8 cellular contexts compared by ENCODE assay signal in the genomic region with DNA sequence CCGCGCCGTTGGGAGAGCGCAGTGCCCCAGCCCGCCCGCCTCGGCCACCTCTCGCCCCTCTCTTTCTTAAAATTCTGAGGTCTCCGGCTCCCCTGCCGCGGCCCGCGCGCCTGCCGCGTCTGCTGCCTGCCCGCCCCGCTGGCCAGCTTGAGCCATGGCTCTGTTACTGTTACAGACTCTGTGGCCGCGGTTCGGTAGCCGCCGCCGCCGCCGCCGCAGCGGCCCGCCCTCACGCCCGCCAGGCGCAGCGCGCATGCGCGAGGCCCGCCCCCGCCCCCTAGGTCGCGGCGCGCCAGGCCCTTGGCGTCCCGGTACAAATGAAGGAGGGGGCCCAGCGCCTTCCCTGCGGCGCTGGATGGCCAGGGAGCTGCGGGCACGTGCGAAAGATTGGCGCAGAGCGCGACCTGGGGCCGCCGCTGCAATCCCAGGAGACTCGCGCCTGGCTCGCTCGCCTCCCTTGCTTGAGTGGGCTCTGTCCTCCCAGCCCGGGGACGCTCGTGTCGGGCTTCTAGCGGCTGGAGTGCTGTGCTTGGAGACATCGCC. TPM values are rescaled to one million over a fixed set of nuclear protein-coding genes. Genes with fewer than 3 reads are reported as not detected.
DNase-seq lines count a peak whose midpoint lies in the region; ATAC-seq, FAIRE-seq and TF ChIP-seq lines count a peak whose summit lies in the region.

ONECUT1 (minus strand) TSS at position 171 of the 543 bp plus-strand sequence. CDS start 452 bp downstream, outside the sequence.

- H3K27ac Mint-ChIP-seq in CD14-positive monocyte = no peak within 1 kb of the TSS
- no peak within 1 kb of the TSS for H3K27ac Mint-ChIP-seq in activated T-cell treated with anti-CD3 and anti-CD28 coated beads, Interleukin-2, amount 50 U/mL, for 72 hours

- H3K9me3 ChIP-seq in pancreas = no peaks in the 10 kb centered on the region

- no peak for FAIRE-seq in pancreas (lab: Jason Lieb, UNC)

- peaks cover 40% of the 10 kb centered on the region for H3K4me1 Mint-ChIP-seq in CD14-positive monocyte
- peaks cover 26% of the 10 kb centered on the region for H3K4me1 Mint-ChIP-seq in activated T-cell treated with anti-CD3 and anti-CD28 coated beads, Interleukin-2, amount 50 U/mL, for 72 hours (ENCODE audit: low read depth)

- H3K9me3 Mint-ChIP-seq in CD14-positive monocyte = peaks cover 0 to 73% (median 21%) of the 10 kb centered on the region in 7 donors
- H3K9me3 Mint-ChIP-seq in activated T-cell treated with anti-CD3 and anti-CD28 coated beads, Interleukin-2, amount 50 U/mL, for 72 hours = no peaks in the 10 kb centered on the region

- WGBS in pancreas, 2 donors = 0 to 1% methylated on average over 60 to 65 of the region's 65 CpGs

- H3K36me3 Mint-ChIP-seq in CD14-positive monocyte = peaks cover 5 to 14% of the 10 kb centered on the region in 2 donors
- H3K36me3 Mint-ChIP-seq in activated T-cell treated with anti-CD3 and anti-CD28 coated beads, Interleukin-2, amount 50 U/mL, for 72 hours (ENCODE audit: insufficient read depth in 2 of 2) = no peaks in the 10 kb centered on the region

- H3K4me3 Mint-ChIP-seq in CD14-positive monocyte = peak within 1 kb of the TSS; percentile 65 to 91
- peak within 1 kb of the TSS; percentile 65 to 74 for H3K4me3 Mint-ChIP-seq in activated T-cell treated with anti-CD3 and anti-CD28 coated beads, Interleukin-2, amount 50 U/mL, for 72 hours

- intact Hi-C loops in CD14-positive monocyte (cut with micrococcal nuclease) (no loop called here), pancreas (cut with DNase I) (loop anchor here in 2 of 3 donors (5.0 to 10.0 kb wide), 2 partner anchors 285 to 407 kb away; no protein-coding TSS in a partner anchor)

- H3K36me3 ChIP-seq in pancreas = no peaks in the 10 kb centered on the region

- peaks cover 92 to 99% (median 96%) of the 10 kb centered on the region in 3 donors for H3K27me3 Mint-ChIP-seq in CD14-positive monocyte (ENCODE audit: low read depth in 3 of 3)
- peaks cover 89% of the 10 kb centered on the region for H3K27me3 Mint-ChIP-seq in activated T-cell treated with anti-CD3 and anti-CD28 coated beads, Interleukin-2, amount 50 U/mL, for 72 hours (ENCODE audit: low read depth)

- peak within 1 kb of the TSS; percentile 61 to 83 (median 66) for H3K4me3 ChIP-seq in pancreas

- H3K4me1 ChIP-seq in pancreas = no peaks in the 10 kb centered on the region

- peak within 1 kb of the TSS; percentile 62 to 92 (median 79) for H3K27ac ChIP-seq in pancreas

- H3K27me3 ChIP-seq in pancreas = no peaks in the 10 kb centered on the region

- no peak for DNase-seq in CD14-positive monocyte (ENCODE audit: low spot score)
- DNase-seq in NCI-H774 (lab: John Stamatoyannopoulos, UW) = peak; percentile 45
- peak; percentile 62 to 76 for DNase-seq in activated T-cell treated with anti-CD3 and anti-CD28 coated beads, Interleukin-2, amount 50 U/mL, for 72 hours
- DNase-seq in glomerular visceral epithelial cell (ENCODE audit: extremely low spot score) = peak; percentile 71
- DNase-seq in pancreas = peak; percentile 74 to 95 (median 90)
- DNase-seq in ureter (ENCODE audit: low spot score) = no peak

- peak; percentile 68 for ATAC-seq in GM19025 (IDR thresholded peaks at IDR 0.05; ENCODE audit: low read depth, unreplicated experiment)
- ATAC-seq in HG03196 (IDR thresholded peaks at IDR 0.05; ENCODE audit: unreplicated experiment) = peak; percentile 63
- peak; percentile 75 to 76 for ATAC-seq in activated T-cell treated with anti-CD3 and anti-CD28 coated beads, Interleukin-2, amount 50 U/mL, for 72 hours (replicated peaks in 1 of 2)
- peak; percentile 46 to 72 (median 63) for ATAC-seq in pancreas

- TF ChIP-seq CTCF in CD14-positive monocyte (IDR thresholded peaks at IDR 0.05) (no peak), pancreas (IDR thresholded peaks at IDR 0.05) (no peak)

RNA-seq across cellular contexts. Expression of gene ONECUT1, which starts in this region (rescaled TPM):
- polyA plus RNA-seq in CD14-positive monocyte = not detected
- total RNA-seq in activated T-cell treated with anti-CD3 and anti-CD28 coated beads, Interleukin-2, amount 50 U/mL, for 72 hours = not detected
- total RNA-seq in pancreas = 10 to 100 TPM; 30.4 to 56.2 (median 37.7) TPM
- 10 to 100 TPM in 1 of 2 donors, 1 to 10 TPM in 1; 8.0 to 36.2 TPM for polyA plus RNA-seq in pancreas
- not detected for total RNA-seq in ureter

Comparison
In these comparisons a context has a peak if more than half of its experiments do, and no peak if none do; other contexts are left out.
1. RNA of gene ONECUT1 (total RNA-seq): 30.4 to 56.2 TPM in pancreas; not detected in activated T-cell treated with anti-CD3 and anti-CD28 coated beads, Interleukin-2, amount 50 U/mL, for 72 hours and not detected in ureter (single experiment); every median in the first group is over 10 times any median in the second.
2. RNA of gene ONECUT1 (polyA plus RNA-seq): 8.0 to 36.2 TPM in pancreas; not detected in CD14-positive monocyte; every median in the first group is over 4 times any median in the second.
3. Peak in DNase-seq and ATAC-seq in activated T-cell treated with anti-CD3 and anti-CD28 coated beads, Interleukin-2, amount 50 U/mL, for 72 hours; RNA of the gene not detected or under 1 TPM.
4. DNase-seq: peak in NCI-H774 (single experiment), glomerular visceral epithelial cell (single experiment) and pancreas (6 of 6); none in CD14-positive monocyte (single experiment) and ureter (single experiment).
5. intact Hi-C loops: an anchor here in pancreas (5.0 to 10.0 kb wide); none called in CD14-positive monocyte.
6. Peak in every context shown above with its lines, with median percentiles within 50 percentile points of each other: ATAC-seq.